ENCODE assay signal across 7 cellular contexts in genomic region chr15:72797338-72797689, GRCh38. TPM values are rescaled to one million over a fixed set of nuclear protein-coding genes. Genes with fewer than 3 reads are reported as not detected.
DNase-seq lines count a peak whose midpoint lies in the region; ATAC-seq and TF ChIP-seq lines count a peak whose summit lies in the region.

No MANE protein-coding gene starts in this region.

- H3K27me3 Mint-ChIP-seq in activated T-helper 2 cell treated with anti-CD3 and anti-CD28 coated beads, Interferon-gamma antibody, Interleukin-2, Interleukin-4, amounts not matched to agents 10 μg/mL and 5 μg/mL and 100 μg/mL, durations not matched to agents 14 hours and 24 hours and 36 hours (ENCODE audit: low read depth): peaks cover 19% of the 10 kb centered on the region
- H3K27me3 Mint-ChIP-seq in stimulated activated naive B cell treated with anti-CD40 and anti-IgM and Interleukin-4, amounts not matched to agents 10 μg/mL and 1 μg/mL and 100 μg/mL, for 72 hours: peaks cover 56 to 86% of the 10 kb centered on the region in 2 donors

- H3K27ac Mint-ChIP-seq in activated T-helper 2 cell treated with anti-CD3 and anti-CD28 coated beads, Interferon-gamma antibody, Interleukin-2, Interleukin-4, amounts not matched to agents 10 μg/mL and 5 μg/mL and 100 μg/mL, durations not matched to agents 14 hours and 24 hours and 36 hours: no peak overlapping the region
- peak overlapping the region; percentile 31 for H3K27ac Mint-ChIP-seq in stimulated activated naive B cell treated with anti-CD40 and anti-IgM and Interleukin-4, amounts not matched to agents 10 μg/mL and 1 μg/mL and 100 μg/mL, for 72 hours

- intact Hi-C loops in activated T-helper 2 cell treated with anti-CD3 and anti-CD28 coated beads, Interferon-gamma antibody, Interleukin-2, Interleukin-4, amounts not matched to agents 10 μg/mL and 5 μg/mL and 100 μg/mL, durations not matched to agents 14 hours and 24 hours and 36 hours (cut with micrococcal nuclease): loop anchor here (2.0 kb wide), 1 partner anchor 15 kb away; the partner anchor contains the start of gene ADPGK

- peak overlapping the region; percentile 68 for H3K4me3 Mint-ChIP-seq in activated T-helper 2 cell treated with anti-CD3 and anti-CD28 coated beads, Interferon-gamma antibody, Interleukin-2, Interleukin-4, amounts not matched to agents 10 μg/mL and 5 μg/mL and 100 μg/mL, durations not matched to agents 14 hours and 24 hours and 36 hours (ENCODE audit: low read depth)
- peak overlapping the region; percentile 82 to 87 for H3K4me3 Mint-ChIP-seq in stimulated activated naive B cell treated with anti-CD40 and anti-IgM and Interleukin-4, amounts not matched to agents 10 μg/mL and 1 μg/mL and 100 μg/mL, for 72 hours

- peak overlapping the region; percentile 50; the same call in 1 of the 2 replicates for H3K9ac ChIP-seq in iPS-20b (ENCODE audit: low read depth, low read length)

- H3K9me3 ChIP-seq in iPS-20b (ENCODE audit: insufficient read depth, low read depth, low read length): no peaks in the 10 kb centered on the region

- H3K4me3 ChIP-seq in HFF-Myc (replicated peaks; ENCODE audit: low read depth, low read length) (peak overlapping the region; percentile 37), iPS-20b (ENCODE audit: low read length) (peak overlapping the region; percentile 72)

- H3K9me3 Mint-ChIP-seq in activated T-helper 2 cell treated with anti-CD3 and anti-CD28 coated beads, Interferon-gamma antibody, Interleukin-2, Interleukin-4, amounts not matched to agents 10 μg/mL and 5 μg/mL and 100 μg/mL, durations not matched to agents 14 hours and 24 hours and 36 hours: no peaks in the 10 kb centered on the region
- no peaks in the 10 kb centered on the region for H3K9me3 Mint-ChIP-seq in stimulated activated naive B cell treated with anti-CD40 and anti-IgM and Interleukin-4, amounts not matched to agents 10 μg/mL and 1 μg/mL and 100 μg/mL, for 72 hours

- no peaks in the 10 kb centered on the region for H3K36me3 Mint-ChIP-seq in activated T-helper 2 cell treated with anti-CD3 and anti-CD28 coated beads, Interferon-gamma antibody, Interleukin-2, Interleukin-4, amounts not matched to agents 10 μg/mL and 5 μg/mL and 100 μg/mL, durations not matched to agents 14 hours and 24 hours and 36 hours (ENCODE audit: low read depth)
- H3K36me3 Mint-ChIP-seq in stimulated activated naive B cell treated with anti-CD40 and anti-IgM and Interleukin-4, amounts not matched to agents 10 μg/mL and 1 μg/mL and 100 μg/mL, for 72 hours: no peaks in the 10 kb centered on the region

- no peak overlapping the region for H3K27ac ChIP-seq in iPS-20b (ENCODE audit: low read length)

- H3K4me1 ChIP-seq in iPS-20b (ENCODE audit: insufficient read depth, low read length): no peaks in the 10 kb centered on the region

- peaks cover 28% of the 10 kb centered on the region for H3K4me1 Mint-ChIP-seq in activated T-helper 2 cell treated with anti-CD3 and anti-CD28 coated beads, Interferon-gamma antibody, Interleukin-2, Interleukin-4, amounts not matched to agents 10 μg/mL and 5 μg/mL and 100 μg/mL, durations not matched to agents 14 hours and 24 hours and 36 hours (ENCODE audit: low read depth)
- H3K4me1 Mint-ChIP-seq in stimulated activated naive B cell treated with anti-CD40 and anti-IgM and Interleukin-4, amounts not matched to agents 10 μg/mL and 1 μg/mL and 100 μg/mL, for 72 hours: peaks cover 9 to 16% of the 10 kb centered on the region in 2 donors

- peaks cover 16% of the 10 kb centered on the region for H3K27me3 ChIP-seq in iPS-20b (ENCODE audit: insufficient read depth, low read length)

- no peak for DNase-seq in HFF-Myc (ENCODE audit: extremely low read depth, low read depth)
- DNase-seq in activated T-helper 2 cell treated with anti-CD3 and anti-CD28 coated beads, Interferon-gamma antibody, Interleukin-2, Interleukin-4, amounts not matched to agents 10 μg/mL and 5 μg/mL and 100 μg/mL, durations not matched to agents 14 hours and 24 hours and 36 hours (ENCODE audit: low spot score): no peak
- DNase-seq in stimulated activated naive B cell treated with anti-CD40 and anti-IgM and Interleukin-4, amounts not matched to agents 10 μg/mL and 1 μg/mL and 100 μg/mL, for 72 hours: no peak
- DNase-seq in islet precursor cell: no peak
- DNase-seq in NCI-H2029 (lab: John Stamatoyannopoulos, UW): no peak

- TF ChIP-seq CTCF in HFF-Myc (IDR thresholded peaks at IDR 0.05; ENCODE audit: low read depth, low read length, missing control alignments): no peak

- H3K36me3 ChIP-seq in iPS-20b (ENCODE audit: insufficient read depth, low read depth, low read length): no peaks in the 10 kb centered on the region

- peak in 1 of 2 donors; percentile 31 for ATAC-seq in stimulated activated naive B cell treated with anti-CD40 and anti-IgM and Interleukin-4, amounts not matched to agents 10 μg/mL and 1 μg/mL and 100 μg/mL, for 72 hours (replicated peaks)
- no peak for ATAC-seq in HG03521 (IDR thresholded peaks at IDR 0.05; ENCODE audit: unreplicated experiment)

RNA-seq across cellular contexts. Expression of gene ADPGK, which starts 13.8 kb away (rescaled TPM):
- total RNA-seq in activated T-helper 2 cell treated with anti-CD3 and anti-CD28 coated beads, Interferon-gamma antibody, Interleukin-2, Interleukin-4, amounts not matched to agents 10 μg/mL and 5 μg/mL and 100 μg/mL, durations not matched to agents 14 hours and 24 hours and 36 hours: 84.1 and 95.0 TPM in 2 replicates
